Comparison of ENCODE assay signal across 7 cellular contexts in the genomic region with DNA sequence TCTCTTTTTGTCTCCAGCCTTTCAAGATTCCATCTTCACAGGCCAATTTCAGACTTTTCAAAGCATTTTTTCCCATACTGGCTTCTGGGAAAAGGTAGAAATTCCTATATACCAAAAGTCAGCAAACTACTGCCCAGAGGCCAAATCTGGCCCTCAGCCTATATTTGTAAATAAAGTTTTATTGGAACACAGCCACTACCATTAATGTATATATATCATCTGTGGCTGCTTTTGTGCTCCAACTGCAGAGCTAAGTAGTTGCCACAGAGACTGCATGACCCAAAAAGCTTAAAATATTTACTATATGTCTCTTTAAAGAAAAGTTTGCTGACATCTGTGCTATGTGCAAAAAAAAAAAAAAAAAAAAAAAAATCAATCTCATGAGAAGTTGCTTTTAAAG.
"Had no signal": no experiment of that assay in that cellular context is flagged by ENCODE, and none has a peak within 500 bp of the region (broad histone marks: within the 10 kb centered on the region; RNA-seq: fewer than 3 reads in every experiment).

No MANE protein-coding gene starts in this region.

- DNase-seq: GDM1, GF-D8 had no signal

- FAIRE-seq: G401.6, GM12891, GM12892, GM18507, GM19239 had no signal
